In genomic region chr4:81454498-81454897, GRCh38 we compare ENCODE assay signal across 10 cellular contexts.
DNase-seq lines count a peak whose midpoint lies in the region; ATAC-seq, FAIRE-seq and TF ChIP-seq lines count a peak whose summit lies in the region.
"Had no signal": no experiment of that assay in that cellular context is flagged by ENCODE, and none has a peak within 500 bp of the region (broad histone marks: within the 10 kb centered on the region; RNA-seq: fewer than 3 reads in every experiment).

No MANE protein-coding gene starts in this region.

- H3K36me3 ChIP-seq in HEK293 (ENCODE audit: control insufficient read depth in 2 of 2, insufficient read depth in 1 of 2, low read length in 2 of 2) (peaks cover 8 to 78% of the 10 kb centered on the region in 2 experiments), brain microvascular endothelial cell (replicated peaks) (no peaks in the 10 kb centered on the region)
- H3K36me3 ChIP-seq: thoracic aorta had no signal

- TF ChIP-seq CTCF in HEK293 (tag by site-specific recombination; IDR thresholded peaks at IDR 0.05) (no peak), brain microvascular endothelial cell (IDR thresholded peaks at IDR 0.05; ENCODE audit: low read depth, low read length, missing control alignments) (no peak)

- in situ Hi-C loops in brain microvascular endothelial cell (cut with HindIII; ENCODE audit: low pct_ligation_motif_present, low sequenced_read_pairs) = no loop called here

- H3K4me1 ChIP-seq in HEK293 (ENCODE audit: control insufficient read depth, insufficient read depth, low read length) = no peaks in the 10 kb centered on the region

- ATAC-seq in GM19035 (IDR thresholded peaks at IDR 0.05; ENCODE audit: unreplicated experiment) (no peak), GM18873 (IDR thresholded peaks at IDR 0.05; ENCODE audit: low FRiP score, unreplicated experiment) (no peak)

- H3K27ac ChIP-seq in HEK293 (ENCODE audit: extremely low read depth, low read depth, low read length) (no peak overlapping the region), brain microvascular endothelial cell (no peak overlapping the region)
- H3K27ac ChIP-seq: thoracic aorta had no signal

- no peak overlapping the region for H3K4me3 ChIP-seq in HEK293 (ENCODE audit: low read depth, low read length)
- H3K4me3 ChIP-seq in brain microvascular endothelial cell (ENCODE audit: low read depth, low read length) = no peak overlapping the region
- H3K4me3 ChIP-seq: thoracic aorta had no signal

- no peak for DNase-seq in RCC 7860 (ENCODE audit: low spot score)
- DNase-seq in brain microvascular endothelial cell = peak; percentile 10
- peak; percentile 30 to 34 for DNase-seq in stimulated activated CD4-positive, alpha-beta T cell treated with anti-CD3 and anti-CD28 coated beads, Interleukin-4, amount 100 ng/mL, for 48 hours (ENCODE audit: low read depth in 2 of 2)
- DNase-seq in GM19240 (ENCODE audit: insufficient read length, low spot score) = no peak
- DNase-seq: midbrain, T1000 had no signal

- no peaks in the 10 kb centered on the region for H3K9me3 ChIP-seq in HEK293 (ENCODE audit: control insufficient read depth, insufficient read depth, low read depth, low read length)
- H3K9me3 ChIP-seq: thoracic aorta had no signal

- POLR2A ChIA-PET in HEK293 (lab: Yijun Ruan, JAX) = no interaction called here

- FAIRE-seq in RCC 7860 (lab: Jason Lieb, UNC) = peak; percentile 33

- CTCF ChIA-PET in HEK293 (lab: Yijun Ruan, JAX) = interaction anchor here (1.5 kb wide), 1 partner anchor 48 kb away, joined by 3 read pairs; no protein-coding TSS in a partner anchor

- no peaks in the 10 kb centered on the region for H3K27me3 ChIP-seq in brain microvascular endothelial cell (replicated peaks)

TF ChIP-seq in HEK293, 187 proteins besides CTCF, POLR2A, EP300 and RAD21:
- TF ChIP-seq ZNF354C (tag by site-specific recombination; IDR thresholded peaks at IDR 0.05; ENCODE audit: borderline replicate concordance, low read depth) = no peak
- TF ChIP-seq KLF17 (tag by site-specific recombination; IDR thresholded peaks at IDR 0.05) = no peak
- peak; percentile 55; the same call in 1 of the 2 replicates for TF ChIP-seq ZNF629 (tag by site-specific recombination; IDR thresholded peaks at IDR 0.05)
- TF ChIP-seq ZBTB48 (tag by site-specific recombination; IDR thresholded peaks at IDR 0.05) = no peak

Comparison
In these comparisons a context has a peak if more than half of its experiments do, and no peak if none do; other contexts are left out.
1. DNase-seq: peak in brain microvascular endothelial cell (single experiment) and stimulated activated CD4-positive, alpha-beta T cell treated with anti-CD3 and anti-CD28 coated beads, Interleukin-4, amount 100 ng/mL, for 48 hours (2 of 2); none in RCC 7860 (single experiment) and GM19240 (single experiment).